ENCODE assay signal across 10 cellular contexts in genomic region chr1:157968503-157968902, GRCh38. TPM values are rescaled to one million over a fixed set of nuclear protein-coding genes. Genes with fewer than 3 reads are reported as not detected.
DNase-seq lines count a peak whose midpoint lies in the region; ATAC-seq and TF ChIP-seq lines count a peak whose summit lies in the region.
"Had no signal": no experiment of that assay in that cellular context is flagged by ENCODE, and none has a peak within 500 bp of the region (broad histone marks: within the 10 kb centered on the region; RNA-seq: fewer than 3 reads in every experiment).

No MANE protein-coding gene starts in this region.

- peak; percentile 19 for ATAC-seq in left lobe of liver
- ATAC-seq in HG02884 (IDR thresholded peaks at IDR 0.05; ENCODE audit: unreplicated experiment): no peak
- no peak for ATAC-seq in GM18909 (IDR thresholded peaks at IDR 0.05; ENCODE audit: poor library complexity, unreplicated experiment)

- DNase-seq in AG10803 (ENCODE audit: low read depth) (peak; percentile 82), NB4 (ENCODE audit: low read depth) (peak; percentile 8), left lobe of liver (ENCODE audit: low spot score) (no peak), DMS79 (lab: John Stamatoyannopoulos, UW) (no peak), NCI-H146 (lab: John Stamatoyannopoulos, UW) (no peak)
- DNase-seq: activated T-cell treated with anti-CD3 and anti-CD28 coated beads, Interleukin-2, amount 50 U/mL, for 1 hour had no signal

- no peak overlapping the region for H3K4me3 Mint-ChIP-seq in brain
- H3K4me3 Mint-ChIP-seq: T-helper 1 cell treated with Interleukin-12 subunit alpha and Interleukin-12 subunit beta and Interleukin-4 antibody, amounts not matched to agents 30 μg/mL and 1 μg/mL, for 36 hours had no signal

- peaks cover 33% of the 10 kb centered on the region for H3K4me1 Mint-ChIP-seq in brain

- peaks cover 3% of the 10 kb centered on the region for H3K27me3 Mint-ChIP-seq in brain

- no peak overlapping the region for H3K4me3 ChIP-seq in AG10803 (ENCODE audit: low read length)
- no peak overlapping the region for H3K4me3 ChIP-seq in NB4 (ENCODE audit: low read depth, low read length)

- H3K36me3 Mint-ChIP-seq in brain: no peaks in the 10 kb centered on the region

- H3K27ac Mint-ChIP-seq in brain: peak overlapping the region in 4 of 5 experiments; percentile 78 to 84 (median 78)
- H3K27ac Mint-ChIP-seq: T-helper 1 cell treated with Interleukin-12 subunit alpha and Interleukin-12 subunit beta and Interleukin-4 antibody, amounts not matched to agents 30 μg/mL and 1 μg/mL, for 36 hours had no signal

- no peak for TF ChIP-seq CTCF in AG10803 (conservative IDR thresholded peaks at IDR 0.05; ENCODE audit: low read length)
- TF ChIP-seq CTCF in NB4 (IDR thresholded peaks at IDR 0.05; ENCODE audit: low read depth, low read length): no peak
- TF ChIP-seq CTCF in brain (conservative IDR thresholded peaks at IDR 0.05): no peak

- H3K9me3 Mint-ChIP-seq in brain: peaks cover 8 to 16% (median 15%) of the 10 kb centered on the region in 5 experiments
- H3K9me3 Mint-ChIP-seq: T-helper 1 cell treated with Interleukin-12 subunit alpha and Interleukin-12 subunit beta and Interleukin-4 antibody, amounts not matched to agents 30 μg/mL and 1 μg/mL, for 36 hours had no signal

- TF ChIP-seq POLR2A in NB4 (IDR thresholded peaks at IDR 0.05; ENCODE audit: extremely low read depth, insufficient read length): no peak

RNA-seq across cellular contexts. Expression of gene KIRREL1, which starts 24.9 kb away (rescaled TPM):
- 4.0 TPM for polyA plus RNA-seq in brain (ENCODE audit: insufficient read depth, low read depth, low replicate concordance)
- total RNA-seq in left lobe of liver: 2.2 TPM

Comparison
In these comparisons a context has a peak if more than half of its experiments do, and no peak if none do; other contexts are left out.
1. DNase-seq: peak in AG10803 (single experiment) and NB4 (single experiment); none in left lobe of liver (single experiment), DMS79 (single experiment) and NCI-H146 (single experiment).